23 cellular contexts compared by ENCODE assay signal in genomic region chr17:920190-920589, GRCh38. TPM values are rescaled to one million over a fixed set of nuclear protein-coding genes. Genes with fewer than 3 reads are reported as not detected.
A peak's percentile ranks its signal among the peaks of the same experiment; 100 is the strongest.
DNase-seq lines count a peak whose midpoint lies in the region; ATAC-seq, FAIRE-seq and TF ChIP-seq lines count a peak whose summit lies in the region.
"Had no signal": no experiment of that assay in that cellular context is flagged by ENCODE, and none has a peak within 500 bp of the region (broad histone marks: within the 10 kb centered on the region; RNA-seq: fewer than 3 reads in every experiment).

No MANE protein-coding gene starts in this region.

- DNase-seq in H7 (peak; percentile 54), astrocyte (ENCODE audit: low read depth) (no peak), mesothelial cell of epicardium (ENCODE audit: low spot score in 2 of 2, unreplicated experiment in 2 of 2) (no peak), sigmoid colon (no peak), osteoblast (ENCODE audit: insufficient read length, low spot score, missing footprints) (no peak), spleen (no peak)
- DNase-seq: 8988T; ACHN; BE2C; Calu3; CD8-positive, alpha-beta memory T cell; DMS153; Karpas-422; NCI-H1092; NCI-H1417 treated with DMSO at 0.1 percent for 48 hours; NCI-H1694 treated with DMSO at 0.1 percent for 48 hours; NCI-H2081; NCI-H2227 treated with DMSO at 0.1 percent for 48 hours; NCI-H69; Peyer's patch had no signal

- no peak for FAIRE-seq in astrocyte (lab: Jason Lieb, UNC)
- FAIRE-seq: GM19239 had no signal

- H4K20me1 ChIP-seq in astrocyte (ENCODE audit: insufficient read depth, low read length) (peaks cover 68% of the 10 kb centered on the region), osteoblast (ENCODE audit: insufficient read depth, low read length) (peaks cover 22% of the 10 kb centered on the region)

- no peaks in the 10 kb centered on the region for H3K9me3 ChIP-seq in astrocyte (ENCODE audit: insufficient read depth, low read depth, low read length)
- H3K9me3 ChIP-seq in sigmoid colon, result no peaks in the 10 kb centered on the region
- H3K9me3 ChIP-seq in osteoblast (ENCODE audit: low read depth, low read length), result no peaks in the 10 kb centered on the region
- no peaks in the 10 kb centered on the region for H3K9me3 ChIP-seq in gastroesophageal sphincter
- H3K9me3 ChIP-seq in spleen, result no peaks in the 10 kb centered on the region
- H3K9me3 ChIP-seq: BE2C, Peyer's patch had no signal

- H3K27me3 ChIP-seq in H7 (ENCODE audit: control insufficient read depth, insufficient read depth, low read length), result no peaks in the 10 kb centered on the region
- no peaks in the 10 kb centered on the region for H3K27me3 ChIP-seq in astrocyte (ENCODE audit: insufficient read depth, low read length)
- H3K27me3 ChIP-seq in sigmoid colon, result no peaks in the 10 kb centered on the region
- H3K27me3 ChIP-seq in osteoblast (ENCODE audit: insufficient read depth, low read length), result no peaks in the 10 kb centered on the region
- H3K27me3 ChIP-seq in gastroesophageal sphincter, result no peaks in the 10 kb centered on the region
- no peaks in the 10 kb centered on the region for H3K27me3 ChIP-seq in spleen (replicated peaks in 1 of 7)
- H3K27me3 ChIP-seq: Peyer's patch had no signal

- H3K9ac ChIP-seq in astrocyte (ENCODE audit: low read length), result no peak overlapping the region

- intact Hi-C loops in sigmoid colon (cut with DNase I), result no loop called here
- intact Hi-C loops in spleen (cut with DNase I; ENCODE audit: low total_unique reads), result no loop called here

- ATAC-seq in gastroesophageal sphincter, result no peak

- H3K4me2 ChIP-seq in astrocyte (ENCODE audit: low read length), result no peak overlapping the region
- no peak overlapping the region for H3K4me2 ChIP-seq in osteoblast (ENCODE audit: insufficient read depth, low read length)

- TF ChIP-seq EP300 in sigmoid colon (IDR thresholded peaks at IDR 0.05) (no peak), gastroesophageal sphincter (IDR thresholded peaks at IDR 0.05) (no peak)

- WGBS in sigmoid colon, 2 donors, result 88 to 95% methylated on average over 16 of the region's 16 CpGs
- 88% methylated on average over 7 of the region's 16 CpGs; no CpG with 5 or more reads in 1 of the 2 donors for WGBS in gastroesophageal sphincter (ENCODE audit: low coverage in 1 of 2), 2 donors
- 89 to 96% (median 93%) methylated on average over 16 of the region's 16 CpGs for WGBS in spleen, 5 donors

- no peak overlapping the region for H2AFZ ChIP-seq in astrocyte (ENCODE audit: low read depth, low read length)
- no peak overlapping the region for H2AFZ ChIP-seq in osteoblast (ENCODE audit: low read length)

- peaks cover 25% of the 10 kb centered on the region for H3K4me1 Mint-ChIP-seq in astrocyte (ENCODE audit: low read depth, unreplicated experiment)
- H3K4me1 Mint-ChIP-seq in mesothelial cell of epicardium, result peaks cover 46% of the 10 kb centered on the region
- H3K4me1 Mint-ChIP-seq: CD14-positive monocyte; CD8-positive, alpha-beta memory T cell had no signal

- TF ChIP-seq POLR2A in sigmoid colon (IDR thresholded peaks at IDR 0.05), result no peak
- TF ChIP-seq POLR2A in gastroesophageal sphincter (IDR thresholded peaks at IDR 0.05), result no peak
- TF ChIP-seq POLR2A in spleen (IDR thresholded peaks at IDR 0.05), result no peak

- H3K79me2 ChIP-seq in astrocyte (ENCODE audit: insufficient read depth, low read length) (peaks cover 63% of the 10 kb centered on the region), osteoblast (ENCODE audit: insufficient read depth, low read length) (peaks cover 9% of the 10 kb centered on the region)

- H3K9me3 Mint-ChIP-seq in astrocyte (ENCODE audit: unreplicated experiment) (peaks cover 6% of the 10 kb centered on the region), mesothelial cell of epicardium (peaks cover 4% of the 10 kb centered on the region)
- H3K9me3 Mint-ChIP-seq: CD8-positive, alpha-beta memory T cell had no signal

- H3K36me3 ChIP-seq in H7 (replicated peaks; ENCODE audit: control insufficient read depth, insufficient read depth, low read length) (no peaks in the 10 kb centered on the region), astrocyte (ENCODE audit: insufficient read depth, low read length) (no peaks in the 10 kb centered on the region), sigmoid colon (peaks cover 0 to 10% (median 0%) of the 10 kb centered on the region in 4 donors), osteoblast (ENCODE audit: insufficient read depth, low read length) (no peaks in the 10 kb centered on the region), gastroesophageal sphincter (peaks cover 0 to 7% of the 10 kb centered on the region in 2 donors), spleen (no peaks in the 10 kb centered on the region)
- H3K36me3 ChIP-seq: BE2C, Peyer's patch had no signal

- H3K4me1 ChIP-seq in astrocyte (ENCODE audit: insufficient read depth, low read length) (peaks cover 12% of the 10 kb centered on the region), sigmoid colon (peaks cover 0 to 33% (median 28%) of the 10 kb centered on the region in 4 donors), osteoblast (ENCODE audit: insufficient read depth, low read length) (peaks cover 3% of the 10 kb centered on the region), gastroesophageal sphincter (peaks cover 0 to 48% (median 0%) of the 10 kb centered on the region in 3 donors), spleen (peaks cover 0 to 15% (median 2%) of the 10 kb centered on the region in 6 donors)
- H3K4me1 ChIP-seq: BE2C had no signal

- H3K27ac Mint-ChIP-seq in astrocyte (ENCODE audit: unreplicated experiment) (peak overlapping the region; percentile 35), mesothelial cell of epicardium (peak overlapping the region; percentile 54)
- H3K27ac Mint-ChIP-seq: CD14-positive monocyte; CD8-positive, alpha-beta memory T cell had no signal

- H3K4me3 ChIP-seq in H7 (ENCODE audit: insufficient read depth, low read depth, low read length) (no peak overlapping the region), astrocyte (ENCODE audit: insufficient read depth, low read depth, low read length) (no peak overlapping the region), sigmoid colon (no peak overlapping the region), osteoblast (ENCODE audit: insufficient read depth, low read length) (no peak overlapping the region), gastroesophageal sphincter (no peak overlapping the region), spleen (no peak overlapping the region)
- H3K4me3 ChIP-seq: Peyer's patch had no signal

- no peaks in the 10 kb centered on the region for H3K27me3 Mint-ChIP-seq in astrocyte (ENCODE audit: low read depth, unreplicated experiment)
- H3K27me3 Mint-ChIP-seq in mesothelial cell of epicardium (ENCODE audit: low read depth), result no peaks in the 10 kb centered on the region

- H3K4me3 Mint-ChIP-seq in astrocyte (ENCODE audit: unreplicated experiment), result no peak overlapping the region
- no peak overlapping the region for H3K4me3 Mint-ChIP-seq in mesothelial cell of epicardium
- H3K4me3 Mint-ChIP-seq: CD14-positive monocyte; CD8-positive, alpha-beta memory T cell had no signal

- no peak overlapping the region for H3K27ac ChIP-seq in astrocyte (ENCODE audit: low read depth, low read length)
- H3K27ac ChIP-seq in sigmoid colon, result peak overlapping the region in 3 of 4 donors; percentile 45 to 65 (median 58)
- no peak overlapping the region for H3K27ac ChIP-seq in osteoblast (ENCODE audit: low read depth, low read length)
- H3K27ac ChIP-seq in gastroesophageal sphincter, result no peak overlapping the region
- H3K27ac ChIP-seq in spleen, result no peak overlapping the region
- H3K27ac ChIP-seq: Peyer's patch had no signal

- peaks cover 32% of the 10 kb centered on the region for H3K36me3 Mint-ChIP-seq in astrocyte (ENCODE audit: low read depth, unreplicated experiment)
- H3K36me3 Mint-ChIP-seq in mesothelial cell of epicardium, result peaks cover 33% of the 10 kb centered on the region
- H3K36me3 Mint-ChIP-seq: CD14-positive monocyte; CD8-positive, alpha-beta memory T cell had no signal

- no peak for TF ChIP-seq CTCF in astrocyte (IDR thresholded peaks at IDR 0.05; ENCODE audit: insufficient read depth, low read depth, low read length)
- TF ChIP-seq CTCF in mesothelial cell of epicardium (IDR thresholded peaks at IDR 0.05; ENCODE audit: unreplicated experiment), result no peak
- TF ChIP-seq CTCF in sigmoid colon (IDR thresholded peaks at IDR 0.05), result no peak
- no peak for TF ChIP-seq CTCF in osteoblast (IDR thresholded peaks at IDR 0.05; ENCODE audit: extremely low read depth, low read depth, low read length)
- TF ChIP-seq CTCF in gastroesophageal sphincter (IDR thresholded peaks at IDR 0.05), result no peak
- TF ChIP-seq CTCF in spleen (IDR thresholded peaks at IDR 0.05 in 8 of 11, conservative IDR thresholded peaks at IDR 0.05 in 3 of 11), result no peak

RNA-seq across cellular contexts. Expression of gene NXN, which starts 59.4 kb away (rescaled TPM):
- total RNA-seq in H7 (2014; rRNA removed; shearing (Covaris generic)), result 127 and 142 TPM in 2 replicates
- total RNA-seq in astrocyte (104 and 106 TPM in 2 replicates), mesothelial cell of epicardium (99.1 to 107 TPM (median 106 TPM) in 3 replicates), sigmoid colon (10 to 100 TPM; 50.4 to 75.9 (median 67.1) TPM), osteoblast (60.7 and 68.8 TPM in 2 replicates), gastroesophageal sphincter (100 to 1,000 TPM in 1 of 4 donors, 10 to 100 TPM in 3; 39.6 to 103 (median 59.1) TPM), spleen (10 to 100 TPM in 5 of 7 donors, 1 to 10 TPM in 2; 7.2 to 21.4 (median 14.1) TPM)
- polyA plus RNA-seq in sigmoid colon (10 to 100 TPM in 1 of 3 donors, 1 to 10 TPM in 2; 1.4 to 11.5 (median 8.4) TPM), spleen (1 to 10 TPM; 3.9 to 6.6 (median 5.8) TPM)
- polyA plus RNA-seq: CD14-positive monocyte had no signal

Comparison
In these comparisons a context has a peak if more than half of its experiments do, and no peak if none do; other contexts are left out.
1. H3K27ac ChIP-seq: peak in sigmoid colon (3 of 4); none in astrocyte (single experiment), osteoblast (single experiment), gastroesophageal sphincter (0 of 4) and spleen (0 of 8).